Comparison of ENCODE assay signal across 16 cellular contexts in genomic region chr5:9294793-9295465, GRCh38.
"Had no signal": no experiment of that assay in that cellular context is flagged by ENCODE, and none has a peak within 500 bp of the region (broad histone marks: within the 10 kb centered on the region; RNA-seq: fewer than 3 reads in every experiment).

No MANE protein-coding gene starts in this region.

- H3K36me3 ChIP-seq: heart left ventricle, pancreas had no signal

- H3K4me3 Mint-ChIP-seq: naive thymus-derived CD8-positive, alpha-beta T cell; type B pancreatic cell had no signal

- H3K27ac Mint-ChIP-seq: naive thymus-derived CD8-positive, alpha-beta T cell; progenitor cell of endocrine pancreas; type B pancreatic cell had no signal

- H3K4me1 ChIP-seq: heart left ventricle, pancreas had no signal

- H3K27me3 ChIP-seq: heart left ventricle, pancreas had no signal

- H3K27me3 Mint-ChIP-seq: progenitor cell of endocrine pancreas, type B pancreatic cell had no signal

- H3K27ac ChIP-seq: coronary artery, heart left ventricle, pancreas had no signal

- H3K9me3 ChIP-seq: heart left ventricle, pancreas had no signal

- ATAC-seq: heart left ventricle; left lobe of liver; naive thymus-derived CD8-positive, alpha-beta T cell; pancreas; right cardiac atrium had no signal

- DNase-seq: effector CD8-positive, alpha-beta T cell; foreskin melanocyte; heart left ventricle; hippocampal formation; kidney glomerular epithelial cell; mammary epithelial cell; naive thymus-derived CD8-positive, alpha-beta T cell; pancreas; right cardiac atrium; small intestine; stimulated activated CD4-positive, alpha-beta T cell treated with anti-CD3 and anti-CD28 coated beads, Interleukin-12 subunit alpha, Interleukin-12 subunit beta, amount 100 ng/mL, for 4 hours; stimulated activated naive CD4-positive, alpha-beta T cell treated with Interleukin-2 at 50 U/mL for 16 hours had no signal

- H3K9me3 Mint-ChIP-seq: type B pancreatic cell had no signal

- H3K4me3 ChIP-seq: coronary artery, heart left ventricle, pancreas had no signal

- H3K36me3 Mint-ChIP-seq: naive thymus-derived CD8-positive, alpha-beta T cell had no signal

- H3K4me1 Mint-ChIP-seq: naive thymus-derived CD8-positive, alpha-beta T cell had no signal
